In genomic region chr3:177917234-177917861, GRCh38 we compare ENCODE assay signal across 14 cellular contexts.
"Had no signal": no experiment of that assay in that cellular context is flagged by ENCODE, and none has a peak within 500 bp of the region (broad histone marks: within the 10 kb centered on the region; RNA-seq: fewer than 3 reads in every experiment).

No MANE protein-coding gene starts in this region.

- H3K36me3 ChIP-seq: heart left ventricle, right atrium auricular region, sigmoid colon, tibial artery had no signal

- DNase-seq: effector memory CD4-positive, alpha-beta T cell; heart left ventricle; hippocampal formation; kidney glomerular epithelial cell; naive thymus-derived CD4-positive, alpha-beta T cell; sigmoid colon; stimulated activated CD4-positive, alpha-beta T cell treated with anti-CD3 and anti-CD28 coated beads, Interleukin-2, amount 100 ng/mL, for 24 hours; stimulated activated CD4-positive, alpha-beta T cell treated with anti-CD3 and anti-CD28 coated beads, Interleukin-4, amount 100 ng/mL, for 4 hours; stimulated activated naive CD4-positive, alpha-beta T cell treated with Interleukin-2 at 50 U/mL for 16 hours; tibial artery had no signal

- H3K9me3 ChIP-seq: right atrium auricular region, sigmoid colon, tibial artery had no signal

- H3K9me3 Mint-ChIP-seq: central memory CD8-positive, alpha-beta T cell had no signal

- ATAC-seq: esophagus mucosa; naive thymus-derived CD4-positive, alpha-beta T cell had no signal

- H3K27ac ChIP-seq: heart left ventricle, right atrium auricular region, sigmoid colon, skin epidermis, tibial artery had no signal

- H3K4me1 ChIP-seq: heart left ventricle, right atrium auricular region, sigmoid colon, tibial artery had no signal

- H3K4me3 Mint-ChIP-seq: central memory CD8-positive, alpha-beta T cell; naive thymus-derived CD4-positive, alpha-beta T cell had no signal

- H3K4me3 ChIP-seq: heart left ventricle, right atrium auricular region, sigmoid colon, skin epidermis, tibial artery had no signal

- H3K4me1 Mint-ChIP-seq: central memory CD8-positive, alpha-beta T cell had no signal

- H3K27me3 Mint-ChIP-seq: central memory CD8-positive, alpha-beta T cell; naive thymus-derived CD4-positive, alpha-beta T cell had no signal

- H3K27me3 ChIP-seq: heart left ventricle, right atrium auricular region, sigmoid colon, tibial artery had no signal
